In genomic region chr2:48412409-48413259, GRCh38 we compare ENCODE assay signal across 1 cellular context.
TF ChIP-seq lines count a peak whose summit lies in the region.

No MANE protein-coding gene starts in this region.

TF ChIP-seq in WTC11, 78 proteins besides CTCF, POLR2A, EP300 and RAD21 (continued from another document):
- no peak for TF ChIP-seq STAT6 (CRISPR knock-in tag; conservative IDR thresholded peaks at IDR 0.05; ENCODE audit: low read depth)
- no peak for TF ChIP-seq ZNF263 (CRISPR knock-in tag; IDR thresholded peaks at IDR 0.05; ENCODE audit: low read depth)
- TF ChIP-seq, protein P1, sequence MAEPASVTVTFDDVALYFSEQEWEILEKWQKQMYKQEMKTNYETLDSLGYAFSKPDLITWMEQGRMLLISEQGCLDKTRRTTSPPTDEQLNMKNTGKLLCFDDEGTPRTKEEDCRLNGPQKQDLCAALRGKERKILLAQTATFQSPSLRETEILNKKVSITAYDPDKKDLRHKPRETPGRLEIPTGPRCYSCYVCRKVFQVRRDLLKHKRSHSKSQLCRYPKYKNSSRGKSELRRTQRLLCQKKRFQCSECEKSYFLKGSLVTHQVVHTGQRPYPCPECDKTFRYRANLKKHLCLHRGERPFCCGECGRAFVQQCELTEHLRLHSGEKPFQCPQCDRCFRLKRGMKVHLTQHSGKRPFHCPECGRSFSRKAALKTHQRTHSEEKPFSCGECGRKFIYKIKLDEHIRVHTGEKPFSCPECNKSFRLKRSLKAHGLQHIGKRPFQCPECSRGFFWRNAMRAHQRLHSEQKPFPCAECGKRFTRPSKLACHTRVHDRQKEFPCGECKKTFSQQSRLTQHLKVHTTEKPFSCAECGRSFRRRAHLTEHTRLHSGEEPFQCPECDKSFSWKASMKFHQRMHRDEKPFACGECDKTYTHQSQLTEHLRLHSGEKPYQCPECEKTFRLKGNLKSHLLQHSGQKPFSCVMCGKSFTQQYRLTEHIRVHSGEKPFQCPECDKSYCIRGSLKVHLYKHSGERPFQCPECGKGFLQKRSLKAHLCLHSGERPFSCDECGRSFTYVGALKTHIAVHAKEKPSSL (CRISPR knock-in tag; conservative IDR thresholded peaks at IDR 0.05): no peak
- no peak for TF ChIP-seq CDX4 (CRISPR knock-in tag; IDR thresholded peaks at IDR 0.05; ENCODE audit: borderline replicate concordance)
- TF ChIP-seq ZNF138 (CRISPR knock-in tag; conservative IDR thresholded peaks at IDR 0.05): no peak
